16 cellular contexts compared by ENCODE assay signal in genomic region chr10:77602231-77602912, GRCh38. TPM values are rescaled to one million over a fixed set of nuclear protein-coding genes. Genes with fewer than 3 reads are reported as not detected.
DNase-seq lines count a peak whose midpoint lies in the region; ATAC-seq and TF ChIP-seq lines count a peak whose summit lies in the region.
"Had no signal": no experiment of that assay in that cellular context is flagged by ENCODE, and none has a peak within 500 bp of the region (broad histone marks: within the 10 kb centered on the region; RNA-seq: fewer than 3 reads in every experiment).

No MANE protein-coding gene starts in this region.

- no peaks in the 10 kb centered on the region for H3K9me2 ChIP-seq in hepatocyte (replicated peaks; ENCODE audit: insufficient read depth)

- no peaks in the 10 kb centered on the region for H3K36me3 ChIP-seq in hepatocyte (replicated peaks; ENCODE audit: insufficient read depth, low read depth)
- H3K36me3 ChIP-seq in stomach smooth muscle (ENCODE audit: control insufficient read depth in 2 of 2, insufficient read depth in 2 of 2, low read length in 2 of 2): no peaks in the 10 kb centered on the region
- H3K36me3 ChIP-seq: HAP-1, heart left ventricle, lower lobe of right lung had no signal

- no peaks in the 10 kb centered on the region for H3K27me3 ChIP-seq in hepatocyte
- H3K27me3 ChIP-seq in stomach smooth muscle (ENCODE audit: control insufficient read depth in 1 of 2, insufficient read depth in 2 of 2, low read length in 2 of 2): no peaks in the 10 kb centered on the region
- no peaks in the 10 kb centered on the region for H3K27me3 ChIP-seq in dorsolateral prefrontal cortex

- H3K9me3 ChIP-seq in hepatocyte (ENCODE audit: low read depth) (no peaks in the 10 kb centered on the region), stomach smooth muscle (ENCODE audit: control insufficient read depth in 2 of 2, low read length in 2 of 2) (no peaks in the 10 kb centered on the region)
- H3K9me3 ChIP-seq: HAP-1, heart left ventricle, lower lobe of right lung had no signal

- H3K79me2 ChIP-seq in hepatocyte: peaks cover 12% of the 10 kb centered on the region

- H3K4me1 ChIP-seq in hepatocyte (ENCODE audit: insufficient read depth) (peaks cover 13% of the 10 kb centered on the region), stomach smooth muscle (ENCODE audit: control insufficient read depth, insufficient read depth, low read length) (peaks cover 67% of the 10 kb centered on the region)
- H3K4me1 ChIP-seq: HAP-1 had no signal

- H3K4me2 ChIP-seq in hepatocyte: peak overlapping the region; percentile 20

- no peak overlapping the region for H3K9ac ChIP-seq in stomach smooth muscle (ENCODE audit: low read length in 2 of 2)

- ATAC-seq in HG02938 (IDR thresholded peaks at IDR 0.05; ENCODE audit: unreplicated experiment): no peak
- ATAC-seq: heart left ventricle had no signal

- intact Hi-C loops in dorsolateral prefrontal cortex (cut with DNase I): no loop called here

- no peak overlapping the region for H3K4me3 ChIP-seq in WI38 (ENCODE audit: low read depth, low read length)
- H3K4me3 ChIP-seq in hepatocyte: no peak overlapping the region
- H3K4me3 ChIP-seq in stomach smooth muscle (ENCODE audit: low read length in 2 of 2): no peak overlapping the region
- peak overlapping the region in 2 of 59 donors; percentile 22 to 35 for H3K4me3 ChIP-seq in dorsolateral prefrontal cortex
- H3K4me3 ChIP-seq: HAP-1, heart left ventricle, lower lobe of right lung had no signal

- DNase-seq in NCI-H82 (lab: John Stamatoyannopoulos, UW) (peak; percentile 5), NCI-H82 treated with DMSO at 0.1 percent for 48 hours (lab: John Stamatoyannopoulos, UW; ENCODE audit: unreplicated experiment) (no peak), hepatocyte (ENCODE audit: low spot score) (no peak), caudate nucleus (lab: John Stamatoyannopoulos, UW) (no peak), dorsolateral prefrontal cortex (no peak)
- DNase-seq: 8988T; activated CD4-positive, alpha-beta memory T cell treated with anti-CD3 and anti-CD28 coated beads, Interleukin-2, amount 10 ng/mL, durations not matched to agents 7 days and 5 days; DMS 273 treated with DMSO at 0.1 percent for 48 hours; heart left ventricle; lower lobe of right lung; NCI-H2081; stimulated activated CD4-positive, alpha-beta T cell treated with anti-CD3 and anti-CD28 coated beads, Interleukin-4, amount 100 ng/mL, for 24 hours had no signal

- H2AFZ ChIP-seq in hepatocyte: no peak overlapping the region

- TF ChIP-seq CTCF in WI38 (IDR thresholded peaks at IDR 0.05; ENCODE audit: low read depth, low read length) (0 out of 2 replicates have a peak, but pooled peaks have one; percentile 32), hepatocyte (IDR thresholded peaks at IDR 0.05; ENCODE audit: poor library complexity) (no peak), dorsolateral prefrontal cortex (IDR thresholded peaks at IDR 0.05 in 54 of 56, conservative IDR thresholded peaks at IDR 0.05 in 2 of 56; ENCODE audit: low read depth in 1 of 56, partially characterized antibody in 56 of 56) (no peak)

- H4K20me1 ChIP-seq in hepatocyte (ENCODE audit: insufficient read depth, poor library complexity, severe bottlenecking): no peaks in the 10 kb centered on the region

- 78% methylated on average over 8 of the region's 8 CpGs for WGBS in hepatocyte (ENCODE audit: low lambda C conversion rate, missing lambda C conversion rate)

- no peak overlapping the region for H3K27ac ChIP-seq in hepatocyte
- H3K27ac ChIP-seq in stomach smooth muscle (ENCODE audit: low read length): peak overlapping the region; percentile 41
- no peak overlapping the region for H3K27ac ChIP-seq in caudate nucleus (ENCODE audit: low read depth, low read length)
- H3K27ac ChIP-seq in dorsolateral prefrontal cortex: peak overlapping the region in 22 of 59 donors; percentile 8 to 57 (median 29)
- H3K27ac ChIP-seq: lower lobe of right lung had no signal

RNA-seq across cellular contexts. Expression of gene KCNMA1, which starts 35.2 kb away (rescaled TPM):
- 26.0 and 42.6 TPM in 2 replicates for total RNA-seq in hepatocyte
- polyA plus RNA-seq in hepatocyte: 69.1 and 73.3 TPM in 2 replicates
- total RNA-seq in dorsolateral prefrontal cortex: 100 to 1,000 TPM; 110 to 286 (median 217) TPM
